ENCODE assay signal across 1 cellular context in genomic region chr5:140174472-140175366, GRCh38.
TF ChIP-seq lines count a peak whose summit lies in the region.

Gene CYSTM1 (plus strand): TSS chr5:140175188. CDS start chr5:140194466, 19,278 bp downstream.

TF ChIP-seq in HepG2, 621 proteins besides CTCF, POLR2A, EP300 and RAD21 (continued from another document and continues in another):
- TF ChIP-seq HBP1 (CRISPR knock-in tag; IDR thresholded peaks at IDR 0.05; ENCODE audit: low read depth) (peak; percentile 25; the same call in 1 of the 2 replicates), ZFP36L2 (CRISPR knock-in tag; IDR thresholded peaks at IDR 0.05) (no peak), ZNF142 (CRISPR knock-in tag; IDR thresholded peaks at IDR 0.05) (peak; percentile 11; the same call in 1 of the 2 replicates), ZSCAN29 (CRISPR knock-in tag; conservative IDR thresholded peaks at IDR 0.05) (no peak), ZNF296 (CRISPR knock-in tag; conservative IDR thresholded peaks at IDR 0.05) (no peak), ZNF234 (CRISPR knock-in tag; conservative IDR thresholded peaks at IDR 0.05) (no peak), IKZF4 (CRISPR knock-in tag; IDR thresholded peaks at IDR 0.05; ENCODE audit: borderline replicate concordance, low read depth, not compliant biosample characterization) (no peak), ZNF276 (CRISPR knock-in tag; IDR thresholded peaks at IDR 0.05; ENCODE audit: low read depth) (no peak), FIP1L1 (IDR thresholded peaks at IDR 0.05; ENCODE audit: borderline replicate concordance, insufficient read depth, low read depth, low read length) (no peak; the same call in 1 of the 2 replicates), IRF1 (CRISPR knock-in tag; IDR thresholded peaks at IDR 0.05; ENCODE audit: low read depth) (no peak), ZNF563 (CRISPR knock-in tag; IDR thresholded peaks at IDR 0.05) (0 out of 2 replicates have a peak, but pooled peaks have one; percentile 7), ZNF3 (CRISPR knock-in tag; IDR thresholded peaks at IDR 0.05) (no peak), TEAD3 (CRISPR knock-in tag; optimal IDR thresholded peaks at IDR 0.05; ENCODE audit: borderline replicate concordance) (peak; percentile 57), SMAD9 (CRISPR knock-in tag; IDR thresholded peaks at IDR 0.05) (no peak), ZNF263 (CRISPR knock-in tag; IDR thresholded peaks at IDR 0.05) (no peak), CC2D1A (CRISPR knock-in tag; IDR thresholded peaks at IDR 0.05) (peak; percentile 80; the same call in 1 of the 2 replicates), ZNF101 (CRISPR knock-in tag; IDR thresholded peaks at IDR 0.05; ENCODE audit: borderline replicate concordance, low read depth) (no peak), ZNF513 (CRISPR knock-in tag; conservative IDR thresholded peaks at IDR 0.05) (no peak), ZNF549 (CRISPR knock-in tag; IDR thresholded peaks at IDR 0.05) (0 out of 2 replicates have a peak, but pooled peaks have one; percentile 28), ZNF646 (CRISPR knock-in tag; IDR thresholded peaks at IDR 0.05) (no peak), ZFAT (CRISPR knock-in tag; conservative IDR thresholded peaks at IDR 0.05) (no peak), ZNF33A (CRISPR knock-in tag; IDR thresholded peaks at IDR 0.05; ENCODE audit: borderline replicate concordance) (no peak), CBX2 (IDR thresholded peaks at IDR 0.05; ENCODE audit: low read depth, low read length) (no peak), CBX2 (CRISPR knock-in tag; IDR thresholded peaks at IDR 0.05; ENCODE audit: low read depth) (0 out of 2 replicates have a peak, but pooled peaks have one; percentile 42)
- TF ChIP-seq, protein P1, sequence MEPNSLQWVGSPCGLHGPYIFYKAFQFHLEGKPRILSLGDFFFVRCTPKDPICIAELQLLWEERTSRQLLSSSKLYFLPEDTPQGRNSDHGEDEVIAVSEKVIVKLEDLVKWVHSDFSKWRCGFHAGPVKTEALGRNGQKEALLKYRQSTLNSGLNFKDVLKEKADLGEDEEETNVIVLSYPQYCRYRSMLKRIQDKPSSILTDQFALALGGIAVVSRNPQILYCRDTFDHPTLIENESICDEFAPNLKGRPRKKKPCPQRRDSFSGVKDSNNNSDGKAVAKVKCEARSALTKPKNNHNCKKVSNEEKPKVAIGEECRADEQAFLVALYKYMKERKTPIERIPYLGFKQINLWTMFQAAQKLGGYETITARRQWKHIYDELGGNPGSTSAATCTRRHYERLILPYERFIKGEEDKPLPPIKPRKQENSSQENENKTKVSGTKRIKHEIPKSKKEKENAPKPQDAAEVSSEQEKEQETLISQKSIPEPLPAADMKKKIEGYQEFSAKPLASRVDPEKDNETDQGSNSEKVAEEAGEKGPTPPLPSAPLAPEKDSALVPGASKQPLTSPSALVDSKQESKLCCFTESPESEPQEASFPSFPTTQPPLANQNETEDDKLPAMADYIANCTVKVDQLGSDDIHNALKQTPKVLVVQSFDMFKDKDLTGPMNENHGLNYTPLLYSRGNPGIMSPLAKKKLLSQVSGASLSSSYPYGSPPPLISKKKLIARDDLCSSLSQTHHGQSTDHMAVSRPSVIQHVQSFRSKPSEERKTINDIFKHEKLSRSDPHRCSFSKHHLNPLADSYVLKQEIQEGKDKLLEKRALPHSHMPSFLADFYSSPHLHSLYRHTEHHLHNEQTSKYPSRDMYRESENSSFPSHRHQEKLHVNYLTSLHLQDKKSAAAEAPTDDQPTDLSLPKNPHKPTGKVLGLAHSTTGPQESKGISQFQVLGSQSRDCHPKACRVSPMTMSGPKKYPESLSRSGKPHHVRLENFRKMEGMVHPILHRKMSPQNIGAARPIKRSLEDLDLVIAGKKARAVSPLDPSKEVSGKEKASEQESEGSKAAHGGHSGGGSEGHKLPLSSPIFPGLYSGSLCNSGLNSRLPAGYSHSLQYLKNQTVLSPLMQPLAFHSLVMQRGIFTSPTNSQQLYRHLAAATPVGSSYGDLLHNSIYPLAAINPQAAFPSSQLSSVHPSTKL (CRISPR knock-in tag; IDR thresholded peaks at IDR 0.05): peak; percentile 50; the same call in 1 of the 2 replicates
- TF ChIP-seq, protein P2, sequence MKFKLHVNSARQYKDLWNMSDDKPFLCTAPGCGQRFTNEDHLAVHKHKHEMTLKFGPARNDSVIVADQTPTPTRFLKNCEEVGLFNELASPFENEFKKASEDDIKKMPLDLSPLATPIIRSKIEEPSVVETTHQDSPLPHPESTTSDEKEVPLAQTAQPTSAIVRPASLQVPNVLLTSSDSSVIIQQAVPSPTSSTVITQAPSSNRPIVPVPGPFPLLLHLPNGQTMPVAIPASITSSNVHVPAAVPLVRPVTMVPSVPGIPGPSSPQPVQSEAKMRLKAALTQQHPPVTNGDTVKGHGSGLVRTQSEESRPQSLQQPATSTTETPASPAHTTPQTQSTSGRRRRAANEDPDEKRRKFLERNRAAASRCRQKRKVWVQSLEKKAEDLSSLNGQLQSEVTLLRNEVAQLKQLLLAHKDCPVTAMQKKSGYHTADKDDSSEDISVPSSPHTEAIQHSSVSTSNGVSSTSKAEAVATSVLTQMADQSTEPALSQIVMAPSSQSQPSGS (CRISPR knock-in tag; IDR thresholded peaks at IDR 0.05): peak; percentile 86
- TF ChIP-seq, protein P3, sequence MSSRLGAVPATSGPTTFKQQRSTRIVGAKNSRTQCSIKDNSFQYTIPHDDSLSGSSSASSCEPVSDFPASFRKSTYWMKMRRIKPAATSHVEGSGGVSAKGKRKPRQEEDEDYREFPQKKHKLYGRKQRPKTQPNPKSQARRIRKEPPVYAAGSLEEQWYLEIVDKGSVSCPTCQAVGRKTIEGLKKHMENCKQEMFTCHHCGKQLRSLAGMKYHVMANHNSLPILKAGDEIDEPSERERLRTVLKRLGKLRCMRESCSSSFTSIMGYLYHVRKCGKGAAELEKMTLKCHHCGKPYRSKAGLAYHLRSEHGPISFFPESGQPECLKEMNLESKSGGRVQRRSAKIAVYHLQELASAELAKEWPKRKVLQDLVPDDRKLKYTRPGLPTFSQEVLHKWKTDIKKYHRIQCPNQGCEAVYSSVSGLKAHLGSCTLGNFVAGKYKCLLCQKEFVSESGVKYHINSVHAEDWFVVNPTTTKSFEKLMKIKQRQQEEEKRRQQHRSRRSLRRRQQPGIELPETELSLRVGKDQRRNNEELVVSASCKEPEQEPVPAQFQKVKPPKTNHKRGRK (CRISPR knock-in tag; IDR thresholded peaks at IDR 0.05): no peak
